ENCODE assay signal across 19 cellular contexts in the genomic region with DNA sequence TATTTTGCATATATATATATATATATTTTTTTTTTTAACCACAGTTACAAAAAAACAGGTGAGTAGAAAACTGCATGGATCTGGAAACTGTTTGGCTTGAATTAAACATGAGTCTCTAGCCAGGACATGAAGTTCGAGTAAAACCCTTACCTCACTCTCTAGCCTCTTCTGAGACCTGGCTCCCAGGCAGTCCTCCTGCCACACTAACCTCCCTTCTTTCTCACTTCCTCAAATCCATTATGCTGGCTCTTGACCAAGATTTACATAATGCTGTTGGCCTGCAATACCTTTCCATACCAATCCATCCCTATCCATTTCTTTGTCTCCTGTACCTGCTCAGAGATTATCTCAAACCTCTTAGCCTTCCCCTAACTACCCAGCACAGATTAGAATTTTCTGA. TPM values are rescaled to one million over a fixed set of nuclear protein-coding genes. Genes with fewer than 3 reads are reported as not detected.
DNase-seq lines count a peak whose midpoint lies in the region; ATAC-seq and TF ChIP-seq lines count a peak whose summit lies in the region.
"Had no signal": no experiment of that assay in that cellular context is flagged by ENCODE, and none has a peak within 500 bp of the region (broad histone marks: within the 10 kb centered on the region; RNA-seq: fewer than 3 reads in every experiment).

No MANE protein-coding gene starts in this region.

- 82 to 90% methylated on average over 1 of the region's 1 CpG for WGBS in transverse colon (ENCODE audit: low coverage in 1 of 2), 2 donors

- peak; percentile 75 for ATAC-seq in GM19025 (IDR thresholded peaks at IDR 0.05; ENCODE audit: low read depth, unreplicated experiment)
- peak; percentile 53 for ATAC-seq in HG02763 (IDR thresholded peaks at IDR 0.05; ENCODE audit: unreplicated experiment)
- ATAC-seq: K562 had no signal

- H3K27me3 ChIP-seq in transverse colon: no peaks in the 10 kb centered on the region
- H3K27me3 ChIP-seq: SJCRH30 had no signal

- intact Hi-C loops in dendritic cell treated with granulocyte-macrophage colony-stimulating factor and Interleukin-4, amounts not matched to agents 40 ng/mL and 50 ng/mL, for 4 days (cut with micrococcal nuclease): no loop called here
- intact Hi-C loops in transverse colon (cut with DNase I; ENCODE audit: low total_unique reads): no loop called here

- no peaks in the 10 kb centered on the region for H3K4me1 ChIP-seq in transverse colon
- H3K4me1 ChIP-seq: SJCRH30 had no signal

- peaks cover 0 to 21% (median 5%) of the 10 kb centered on the region in 4 donors for H3K36me3 ChIP-seq in transverse colon
- H3K36me3 ChIP-seq: SJCRH30 had no signal

- H3K27ac ChIP-seq in transverse colon: no peak overlapping the region
- H3K27ac ChIP-seq: HL-60, parathyroid adenoma, SJCRH30 had no signal

- no peak for TF ChIP-seq POLR2A in transverse colon (IDR thresholded peaks at IDR 0.05)

- H3K4me1 Mint-ChIP-seq in dendritic cell treated with granulocyte-macrophage colony-stimulating factor and Interleukin-4, amounts not matched to agents 40 ng/mL and 50 ng/mL, for 4 days (ENCODE audit: low read depth): peaks cover 6% of the 10 kb centered on the region
- H3K4me1 Mint-ChIP-seq: activated CD4-positive, alpha-beta T cell treated with anti-CD3 and anti-CD28 coated beads, Interleukin-2, amount 10 ng/mL, durations not matched to agents 7 days and 5 days; brain had no signal

- H3K36me3 Mint-ChIP-seq in dendritic cell treated with granulocyte-macrophage colony-stimulating factor and Interleukin-4, amounts not matched to agents 40 ng/mL and 50 ng/mL, for 4 days (ENCODE audit: low read depth): peaks cover 27% of the 10 kb centered on the region

- no peaks in the 10 kb centered on the region for H3K9me3 ChIP-seq in transverse colon
- H3K9me3 ChIP-seq: SJCRH30 had no signal

- in situ Hi-C loops in transverse colon (cut with MboI; ENCODE audit: low pct_ligation_motif_present in 1 of 4, low pct_unique_long_range_greater_than_20kb in 1 of 4, low sequenced_read_pairs in 3 of 4): no loop called here

- no peak for TF ChIP-seq CTCF in transverse colon (IDR thresholded peaks at IDR 0.05)

- H3K9me3 Mint-ChIP-seq in dendritic cell treated with granulocyte-macrophage colony-stimulating factor and Interleukin-4, amounts not matched to agents 40 ng/mL and 50 ng/mL, for 4 days: no peaks in the 10 kb centered on the region
- H3K9me3 Mint-ChIP-seq: activated CD4-positive, alpha-beta T cell treated with anti-CD3 and anti-CD28 coated beads, Interleukin-2, amount 10 ng/mL, durations not matched to agents 7 days and 5 days; brain had no signal

- H3K27ac Mint-ChIP-seq in dendritic cell treated with granulocyte-macrophage colony-stimulating factor and Interleukin-4, amounts not matched to agents 40 ng/mL and 50 ng/mL, for 4 days: peak overlapping the region; percentile 19
- H3K27ac Mint-ChIP-seq: activated CD4-positive, alpha-beta T cell treated with anti-CD3 and anti-CD28 coated beads, Interleukin-2, amount 10 ng/mL, durations not matched to agents 7 days and 5 days; activated naive CD8-positive, alpha-beta T cell; brain had no signal

- H3K4me3 ChIP-seq in transverse colon: no peak overlapping the region
- H3K4me3 ChIP-seq: K562, SJCRH30 had no signal

- no peak for TF ChIP-seq EP300 in transverse colon (IDR thresholded peaks at IDR 0.05; ENCODE audit: low read depth)

- no peak overlapping the region for H3K4me3 Mint-ChIP-seq in dendritic cell treated with granulocyte-macrophage colony-stimulating factor and Interleukin-4, amounts not matched to agents 40 ng/mL and 50 ng/mL, for 4 days
- H3K4me3 Mint-ChIP-seq: activated CD4-positive, alpha-beta T cell treated with anti-CD3 and anti-CD28 coated beads, Interleukin-2, amount 10 ng/mL, durations not matched to agents 7 days and 5 days; activated naive CD8-positive, alpha-beta T cell; brain had no signal

- H3K27me3 Mint-ChIP-seq in dendritic cell treated with granulocyte-macrophage colony-stimulating factor and Interleukin-4, amounts not matched to agents 40 ng/mL and 50 ng/mL, for 4 days: no peaks in the 10 kb centered on the region
- H3K27me3 Mint-ChIP-seq: activated CD4-positive, alpha-beta T cell treated with anti-CD3 and anti-CD28 coated beads, Interleukin-2, amount 10 ng/mL, durations not matched to agents 7 days and 5 days; activated naive CD8-positive, alpha-beta T cell; brain had no signal

- DNase-seq in Kasumi-1 (lab: John Stamatoyannopoulos, UW): peak; percentile 5 to 32
- no peak for DNase-seq in activated CD4-positive, alpha-beta T cell treated with anti-CD3 and anti-CD28 coated beads for 4 hours
- no peak for DNase-seq in GDM1 (lab: John Stamatoyannopoulos, UW)
- no peak for DNase-seq in activated naive CD4-positive, alpha-beta T cell treated with anti-CD3 and anti-CD28 coated beads, Interleukin-2, amount 50 U/mL, for 16 hours
- DNase-seq in transverse colon: no peak
- DNase-seq: activated CD4-positive, alpha-beta T cell treated with anti-CD3 and anti-CD28 coated beads, Interleukin-2, amount 10 ng/mL, durations not matched to agents 7 days and 5 days; activated T-cell treated with anti-CD3 and anti-CD28 coated beads for 4 hours; NCI-H1417; SJCRH30; stimulated activated CD4-positive, alpha-beta T cell treated with anti-CD3 and anti-CD28 coated beads, Interleukin-4, amount 100 ng/mL, for 1 hour; stimulated activated CD8-positive, alpha-beta memory T cell treated with anti-CD3 and anti-CD28 coated beads, Interleukin-4, amount 100 ng/mL, for 48 hours had no signal

RNA-seq across cellular contexts. Expression of gene PIGN, which starts 34.0 kb away (rescaled TPM):
- total RNA-seq in transverse colon: 100 to 1,000 TPM in 1 of 4 donors, 10 to 100 TPM in 3; 15.3 to 105 (median 42.3) TPM

RNA-seq across cellular contexts. Expression of gene RELCH, which starts 34.2 kb away (rescaled TPM):
- 100 to 1,000 TPM in 1 of 4 donors, 10 to 100 TPM in 3; 37.0 to 117 (median 68.7) TPM for total RNA-seq in transverse colon

Comparison
In these comparisons a context has a peak if more than half of its experiments do, and no peak if none do; other contexts are left out.
1. DNase-seq: peak in Kasumi-1 (2 of 2); none in activated CD4-positive, alpha-beta T cell treated with anti-CD3 and anti-CD28 coated beads for 4 hours (0 of 2), GDM1 (single experiment), activated naive CD4-positive, alpha-beta T cell treated with anti-CD3 and anti-CD28 coated beads, Interleukin-2, amount 50 U/mL, for 16 hours (single experiment) and transverse colon (single experiment).